Comparison of ENCODE assay signal across 1 cellular context in the genomic region with DNA sequence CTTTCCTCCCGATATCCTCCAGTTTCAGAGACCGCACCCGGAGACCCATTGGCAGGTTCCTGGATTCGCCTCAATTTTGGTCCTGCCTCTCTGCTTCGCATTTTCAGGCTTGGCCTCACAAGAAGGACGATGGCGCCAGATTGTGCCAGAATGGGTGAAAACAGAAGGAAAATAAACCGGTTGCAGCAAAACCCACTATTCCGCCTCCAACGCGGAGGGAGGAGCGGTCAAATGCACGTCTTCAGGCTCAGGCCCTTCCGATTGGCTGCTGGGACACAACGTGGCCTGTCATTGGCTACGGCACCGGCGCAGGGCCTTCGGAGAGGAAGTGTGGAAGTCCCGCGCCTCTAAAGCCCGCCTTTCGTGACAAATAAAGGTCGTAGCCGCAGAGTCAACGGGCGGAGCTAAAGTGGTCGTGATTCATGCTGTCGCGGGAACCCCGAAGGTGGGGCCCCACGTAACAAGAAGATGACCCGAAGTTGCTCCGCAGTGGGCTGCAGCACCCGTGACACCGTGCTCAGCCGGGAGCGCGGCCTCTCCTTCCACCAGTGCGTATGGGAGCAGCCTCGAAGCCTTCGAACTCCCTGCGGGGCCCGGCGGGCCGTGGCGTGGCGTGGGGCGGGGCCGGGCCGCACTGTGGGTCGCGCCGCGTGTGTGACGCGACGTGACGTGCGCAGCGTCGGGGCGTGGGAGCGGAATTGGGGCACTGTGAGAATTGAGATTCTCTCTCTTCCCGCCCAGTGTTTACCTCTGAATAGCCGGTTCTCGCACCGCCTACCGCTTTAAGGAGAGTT.
TF ChIP-seq lines count a peak whose summit lies in the region.

A gene with protein sequence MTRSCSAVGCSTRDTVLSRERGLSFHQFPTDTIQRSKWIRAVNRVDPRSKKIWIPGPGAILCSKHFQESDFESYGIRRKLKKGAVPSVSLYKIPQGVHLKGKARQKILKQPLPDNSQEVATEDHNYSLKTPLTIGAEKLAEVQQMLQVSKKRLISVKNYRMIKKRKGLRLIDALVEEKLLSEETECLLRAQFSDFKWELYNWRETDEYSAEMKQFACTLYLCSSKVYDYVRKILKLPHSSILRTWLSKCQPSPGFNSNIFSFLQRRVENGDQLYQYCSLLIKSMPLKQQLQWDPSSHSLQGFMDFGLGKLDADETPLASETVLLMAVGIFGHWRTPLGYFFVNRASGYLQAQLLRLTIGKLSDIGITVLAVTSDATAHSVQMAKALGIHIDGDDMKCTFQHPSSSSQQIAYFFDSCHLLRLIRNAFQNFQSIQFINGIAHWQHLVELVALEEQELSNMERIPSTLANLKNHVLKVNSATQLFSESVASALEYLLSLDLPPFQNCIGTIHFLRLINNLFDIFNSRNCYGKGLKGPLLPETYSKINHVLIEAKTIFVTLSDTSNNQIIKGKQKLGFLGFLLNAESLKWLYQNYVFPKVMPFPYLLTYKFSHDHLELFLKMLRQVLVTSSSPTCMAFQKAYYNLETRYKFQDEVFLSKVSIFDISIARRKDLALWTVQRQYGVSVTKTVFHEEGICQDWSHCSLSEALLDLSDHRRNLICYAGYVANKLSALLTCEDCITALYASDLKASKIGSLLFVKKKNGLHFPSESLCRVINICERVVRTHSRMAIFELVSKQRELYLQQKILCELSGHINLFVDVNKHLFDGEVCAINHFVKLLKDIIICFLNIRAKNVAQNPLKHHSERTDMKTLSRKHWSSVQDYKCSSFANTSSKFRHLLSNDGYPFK (plus strand): TSS at position 401 of the 794 bp plus-strand sequence. CDS start 68 bp downstream, at position 469.

TF ChIP-seq in HepG2, 621 proteins besides CTCF, POLR2A, EP300 and RAD21 (continued from another document and continues in another):
- 0 out of 2 replicates have a peak, but pooled peaks have one; percentile 61 for TF ChIP-seq AFF4 (CRISPR knock-in tag; IDR thresholded peaks at IDR 0.05)
- peak; percentile 89 for TF ChIP-seq CHD2 (IDR thresholded peaks at IDR 0.05; ENCODE audit: low read depth, low read length)
- peak; percentile 66 for TF ChIP-seq CBX1 (IDR thresholded peaks at IDR 0.05; ENCODE audit: low read depth)
- TF ChIP-seq STAG1 (CRISPR knock-in tag; IDR thresholded peaks at IDR 0.05): no peak; the same call in none of the 2 replicates
- no peak for TF ChIP-seq ZNF468 (CRISPR knock-in tag; IDR thresholded peaks at IDR 0.05)
- no peak for TF ChIP-seq ZNF383 (CRISPR knock-in tag; IDR thresholded peaks at IDR 0.05; ENCODE audit: borderline replicate concordance)
- no peak for TF ChIP-seq SRSF4 (IDR thresholded peaks at IDR 0.05; ENCODE audit: low read depth, low read length, poor library complexity, severe bottlenecking)
- 0 out of 2 replicates have a peak, but pooled peaks have one; percentile 32 for TF ChIP-seq ZNF549 (CRISPR knock-in tag; IDR thresholded peaks at IDR 0.05)
- TF ChIP-seq ZNF605 (CRISPR knock-in tag; IDR thresholded peaks at IDR 0.05): peak; percentile 83
- TF ChIP-seq IRX3 (CRISPR knock-in tag; IDR thresholded peaks at IDR 0.05; ENCODE audit: borderline replicate concordance, low read depth): 0 out of 2 replicates have a peak, but pooled peaks have one; percentile 70
- no peak; the same call in 1 of the 2 replicates for TF ChIP-seq ZNF747 (CRISPR knock-in tag; IDR thresholded peaks at IDR 0.05; ENCODE audit: borderline replicate concordance)
- TF ChIP-seq, protein P1, sequence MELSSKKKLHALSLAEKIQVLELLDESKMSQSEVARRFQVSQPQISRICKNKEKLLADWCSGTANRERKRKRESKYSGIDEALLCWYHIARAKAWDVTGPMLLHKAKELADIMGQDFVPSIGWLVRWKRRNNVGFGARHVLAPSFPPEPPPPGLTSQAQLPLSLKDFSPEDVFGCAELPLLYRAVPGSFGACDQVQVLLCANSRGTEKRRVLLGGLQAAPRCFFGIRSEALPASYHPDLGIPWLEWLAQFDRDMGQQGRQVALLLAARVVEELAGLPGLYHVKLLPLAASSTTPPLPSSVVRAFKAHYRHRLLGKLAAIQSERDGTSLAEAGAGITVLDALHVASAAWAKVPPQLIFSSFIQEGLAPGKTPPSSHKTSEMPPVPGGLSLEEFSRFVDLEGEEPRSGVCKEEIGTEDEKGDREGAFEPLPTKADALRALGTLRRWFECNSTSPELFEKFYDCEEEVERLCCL (CRISPR knock-in tag; IDR thresholded peaks at IDR 0.05; ENCODE audit: borderline replicate concordance): no peak
- TF ChIP-seq ZBTB40 (IDR thresholded peaks at IDR 0.05): no peak
- TF ChIP-seq ZBTB40 (CRISPR knock-in tag; IDR thresholded peaks at IDR 0.05): peak; percentile 86
- TF ChIP-seq, protein P2, sequence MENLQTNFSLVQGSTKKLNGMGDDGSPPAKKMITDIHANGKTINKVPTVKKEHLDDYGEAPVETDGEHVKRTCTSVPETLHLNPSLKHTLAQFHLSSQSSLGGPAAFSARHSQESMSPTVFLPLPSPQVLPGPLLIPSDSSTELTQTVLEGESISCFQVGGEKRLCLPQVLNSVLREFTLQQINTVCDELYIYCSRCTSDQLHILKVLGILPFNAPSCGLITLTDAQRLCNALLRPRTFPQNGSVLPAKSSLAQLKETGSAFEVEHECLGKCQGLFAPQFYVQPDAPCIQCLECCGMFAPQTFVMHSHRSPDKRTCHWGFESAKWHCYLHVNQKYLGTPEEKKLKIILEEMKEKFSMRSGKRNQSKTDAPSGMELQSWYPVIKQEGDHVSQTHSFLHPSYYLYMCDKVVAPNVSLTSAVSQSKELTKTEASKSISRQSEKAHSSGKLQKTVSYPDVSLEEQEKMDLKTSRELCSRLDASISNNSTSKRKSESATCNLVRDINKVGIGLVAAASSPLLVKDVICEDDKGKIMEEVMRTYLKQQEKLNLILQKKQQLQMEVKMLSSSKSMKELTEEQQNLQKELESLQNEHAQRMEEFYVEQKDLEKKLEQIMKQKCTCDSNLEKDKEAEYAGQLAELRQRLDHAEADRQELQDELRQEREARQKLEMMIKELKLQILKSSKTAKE (CRISPR knock-in tag; IDR thresholded peaks at IDR 0.05; ENCODE audit: borderline replicate concordance): no peak
- TF ChIP-seq FOXM1 (CRISPR knock-in tag; IDR thresholded peaks at IDR 0.05): no peak
- no peak for TF ChIP-seq MAFG (CRISPR knock-in tag; IDR thresholded peaks at IDR 0.05)
- TF ChIP-seq ZNF280D (CRISPR knock-in tag; IDR thresholded peaks at IDR 0.05): 0 out of 2 replicates have a peak, but pooled peaks have one; percentile 43
- TF ChIP-seq ZSCAN9 (CRISPR knock-in tag; IDR thresholded peaks at IDR 0.05; ENCODE audit: borderline replicate concordance): no peak
- no peak for TF ChIP-seq NR3C1 (CRISPR knock-in tag; IDR thresholded peaks at IDR 0.05)
- TF ChIP-seq RNF2 (conservative IDR thresholded peaks at IDR 0.05; ENCODE audit: low read depth): peak; percentile 31; the same call in 1 of the 2 replicates
- no peak for TF ChIP-seq CBX2 (IDR thresholded peaks at IDR 0.05; ENCODE audit: low read depth, low read length)
- no peak; the same call in 1 of the 2 replicates for TF ChIP-seq CBX2 (CRISPR knock-in tag; IDR thresholded peaks at IDR 0.05; ENCODE audit: low read depth)
- 0 out of 2 replicates have a peak, but pooled peaks have one; percentile 16 for TF ChIP-seq GATA4 (IDR thresholded peaks at IDR 0.05; ENCODE audit: borderline replicate concordance, low read depth)
- TF ChIP-seq ELF3 (CRISPR knock-in tag; IDR thresholded peaks at IDR 0.05): no peak
- no peak for TF ChIP-seq ZNF782 (CRISPR knock-in tag; IDR thresholded peaks at IDR 0.05; ENCODE audit: borderline replicate concordance)
- TF ChIP-seq ZNF703 (CRISPR knock-in tag; IDR thresholded peaks at IDR 0.05; ENCODE audit: borderline replicate concordance): no peak
- TF ChIP-seq HOXA5 (CRISPR knock-in tag; IDR thresholded peaks at IDR 0.05): peak; percentile 82; the same call in 1 of the 2 replicates
